1 cellular context compared by ENCODE assay signal in genomic region chr9:109035684-109036423, GRCh38.
TF ChIP-seq lines count a peak whose summit lies in the region.

No MANE protein-coding gene starts in this region.

TF ChIP-seq in HCT116, 20 proteins besides CTCF, POLR2A, EP300 and RAD21:
- TF ChIP-seq ZBTB33 (IDR thresholded peaks at IDR 0.05; ENCODE audit: extremely low read depth, insufficient replicate concordance, low read length) (peak; percentile 68), FOSL1 (IDR thresholded peaks at IDR 0.05; ENCODE audit: low read depth) (peak; percentile 94), ZNF274 (IDR thresholded peaks at IDR 0.05; ENCODE audit: low read depth, low read length) (no peak), MAX (IDR thresholded peaks at IDR 0.05) (peak; percentile 66; the same call in 1 of the 2 replicates), JUND (IDR thresholded peaks at IDR 0.05) (peak; percentile 91), YY1 (IDR thresholded peaks at IDR 0.05; ENCODE audit: extremely low read depth, insufficient replicate concordance, low read depth, low read length) (peak; percentile 30), ELF1 (IDR thresholded peaks at IDR 0.05; ENCODE audit: borderline replicate concordance, low read depth) (no peak), CBX3 (IDR thresholded peaks at IDR 0.05; ENCODE audit: low read depth) (peak; percentile 91), ZFX (IDR thresholded peaks at IDR 0.05) (no peak), ATF3 (IDR thresholded peaks at IDR 0.05) (peak; percentile 75), TCF7L2 (IDR thresholded peaks at IDR 0.05; ENCODE audit: borderline replicate concordance, extremely low read depth, insufficient read depth, insufficient read length) (peak; percentile 93), SRF (IDR thresholded peaks at IDR 0.05; ENCODE audit: low read depth) (peak; percentile 58), SP1 (IDR thresholded peaks at IDR 0.05; ENCODE audit: low read depth) (peak; percentile 92), POLR2AphosphoS5 (IDR thresholded peaks at IDR 0.05; ENCODE audit: low read depth, low read length) (peak; percentile 64; the same call in 1 of the 2 replicates), EZH2phosphoT487 (IDR thresholded peaks at IDR 0.05; ENCODE audit: borderline replicate concordance) (no peak), REST (IDR thresholded peaks at IDR 0.05; ENCODE audit: low read depth) (no peak), EZH2 (IDR thresholded peaks at IDR 0.05) (no peak), CEBPB (IDR thresholded peaks at IDR 0.05; ENCODE audit: low read depth) (peak; percentile 93), EGR1 (IDR thresholded peaks at IDR 0.05; ENCODE audit: low read depth) (0 out of 2 replicates have a peak, but pooled peaks have one; percentile 13), SIN3A (IDR thresholded peaks at IDR 0.05; ENCODE audit: low read depth) (peak; percentile 90)
